Comparison of ENCODE assay signal across 19 cellular contexts in the genomic region with DNA sequence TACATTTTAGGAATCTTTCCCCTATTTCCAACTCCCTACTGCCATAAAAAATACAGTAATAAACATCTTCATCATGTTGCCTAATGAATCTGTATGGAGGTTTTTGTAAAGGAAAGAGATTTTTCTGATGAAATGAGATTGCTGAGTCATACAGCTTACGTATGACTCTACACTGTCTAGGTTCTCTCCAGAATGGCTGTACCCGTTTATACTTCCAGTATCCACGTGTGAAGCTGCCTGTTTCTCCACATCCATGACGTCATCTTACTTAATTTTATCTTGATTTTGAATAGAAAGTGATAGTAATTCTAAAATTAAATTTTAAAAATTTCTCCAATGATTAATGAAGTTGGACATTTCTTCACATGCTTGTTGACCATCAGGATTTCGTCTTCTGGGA.
A peak's percentile ranks its signal among the peaks of the same experiment; 100 is the strongest.
DNase-seq lines count a peak whose midpoint lies in the region; TF ChIP-seq lines count a peak whose summit lies in the region.
"Had no signal": no experiment of that assay in that cellular context is flagged by ENCODE, and none has a peak within 500 bp of the region (broad histone marks: within the 10 kb centered on the region; RNA-seq: fewer than 3 reads in every experiment).

No MANE protein-coding gene starts in this region.

- TF ChIP-seq CTCF in HEK293 (tag by site-specific recombination; IDR thresholded peaks at IDR 0.05) (no peak), fibroblast of pulmonary artery (IDR thresholded peaks at IDR 0.05; ENCODE audit: low read length, missing control alignments) (no peak), mesothelial cell of epicardium (IDR thresholded peaks at IDR 0.05; ENCODE audit: unreplicated experiment) (no peak)

- peaks cover 31% of the 10 kb centered on the region for H3K36me3 Mint-ChIP-seq in mesothelial cell of epicardium

- H3K4me3 Mint-ChIP-seq in mesothelial cell of epicardium, result no peak overlapping the region
- H3K4me3 Mint-ChIP-seq: HFFc6 had no signal

- POLR2A ChIA-PET in HEK293 (lab: Yijun Ruan, JAX), result no interaction called here

- H3K36me3 ChIP-seq in HEK293 (ENCODE audit: control insufficient read depth in 2 of 2, insufficient read depth in 1 of 2, low read length in 2 of 2), result peaks cover 0 to 3% of the 10 kb centered on the region in 2 experiments; a peak in 1 of 3 replicates
- H3K36me3 ChIP-seq in adipocyte (ENCODE audit: control insufficient read depth, insufficient read depth, low read length, severe bottlenecking), result peaks cover 10% of the 10 kb centered on the region
- H3K36me3 ChIP-seq: pancreas had no signal

- no peaks in the 10 kb centered on the region for H3K4me1 Mint-ChIP-seq in mesothelial cell of epicardium

- CTCF ChIA-PET in HEK293 (lab: Yijun Ruan, JAX), result interaction anchor here (0.6 to 1.1 kb wide), 3 partner anchors 26 to 417 kb away, joined by 3 to 4 read pairs (median 4); no protein-coding TSS in a partner anchor

- no peak overlapping the region for H3K27ac Mint-ChIP-seq in mesothelial cell of epicardium
- H3K27ac Mint-ChIP-seq: activated T-helper 2 cell treated with anti-CD3 and anti-CD28 coated beads, Interferon-gamma antibody, Interleukin-2, Interleukin-4, amounts not matched to agents 10 μg/mL and 5 μg/mL and 100 μg/mL, durations not matched to agents 14 hours and 24 hours and 36 hours; HFFc6 had no signal

- DNase-seq in A172 (ENCODE audit: low spot score) (peak; percentile 68), adipocyte (ENCODE audit: low read depth) (peak; percentile 20), fibroblast of pulmonary artery (ENCODE audit: low read depth) (peak; percentile 76), NCI-H187 (lab: John Stamatoyannopoulos, UW) (no peak), mesothelial cell of epicardium (ENCODE audit: low spot score in 2 of 2, unreplicated experiment in 2 of 2) (no peak), NCI-H526 (lab: John Stamatoyannopoulos, UW) (no peak), superior temporal gyrus (ENCODE audit: extremely low spot score) (no peak)
- DNase-seq: amniotic stem cell; GF-D8; HFFc6; hypothalamus; left colon; NCI-H1105; pancreas; stimulated activated naive CD4-positive, alpha-beta T cell had no signal

- H3K27me3 ChIP-seq in adipocyte (replicated peaks; ENCODE audit: control insufficient read depth, insufficient read depth, low read length), result no peaks in the 10 kb centered on the region
- H3K27me3 ChIP-seq: pancreas had no signal

- H3K9ac ChIP-seq in adipocyte (ENCODE audit: low read length), result no peak overlapping the region

- H3K27me3 Mint-ChIP-seq in mesothelial cell of epicardium (ENCODE audit: low read depth), result no peaks in the 10 kb centered on the region

- H3K9me3 Mint-ChIP-seq in mesothelial cell of epicardium, result peaks cover 16% of the 10 kb centered on the region
- H3K9me3 Mint-ChIP-seq: activated T-helper 2 cell treated with anti-CD3 and anti-CD28 coated beads, Interferon-gamma antibody, Interleukin-2, Interleukin-4, amounts not matched to agents 10 μg/mL and 5 μg/mL and 100 μg/mL, durations not matched to agents 14 hours and 24 hours and 36 hours; HFFc6 had no signal

- no peak overlapping the region for H3K4me3 ChIP-seq in HEK293 (ENCODE audit: low read depth, low read length)
- no peak overlapping the region for H3K4me3 ChIP-seq in adipocyte (ENCODE audit: low read length)
- H3K4me3 ChIP-seq in fibroblast of pulmonary artery (replicated peaks; ENCODE audit: low read depth, low read length), result no peak overlapping the region
- H3K4me3 ChIP-seq: coronary artery, pancreas, skin epidermis had no signal

- H3K4me1 ChIP-seq in HEK293 (ENCODE audit: control insufficient read depth, insufficient read depth, low read length), result no peaks in the 10 kb centered on the region
- H3K4me1 ChIP-seq in adipocyte (ENCODE audit: control insufficient read depth, insufficient read depth, low read length), result peaks cover 6% of the 10 kb centered on the region

- H3K9me3 ChIP-seq in HEK293 (ENCODE audit: control insufficient read depth, insufficient read depth, low read depth, low read length) (no peaks in the 10 kb centered on the region), adipocyte (ENCODE audit: control insufficient read depth, low read length) (peaks cover 2% of the 10 kb centered on the region)
- H3K9me3 ChIP-seq: pancreas had no signal

- H3K27ac ChIP-seq in HEK293 (ENCODE audit: extremely low read depth, low read depth, low read length), result no peak overlapping the region
- H3K27ac ChIP-seq: coronary artery, pancreas, skin epidermis had no signal

TF ChIP-seq in HEK293, 187 proteins besides CTCF, POLR2A, EP300 and RAD21:
- TF ChIP-seq, protein P1, sequence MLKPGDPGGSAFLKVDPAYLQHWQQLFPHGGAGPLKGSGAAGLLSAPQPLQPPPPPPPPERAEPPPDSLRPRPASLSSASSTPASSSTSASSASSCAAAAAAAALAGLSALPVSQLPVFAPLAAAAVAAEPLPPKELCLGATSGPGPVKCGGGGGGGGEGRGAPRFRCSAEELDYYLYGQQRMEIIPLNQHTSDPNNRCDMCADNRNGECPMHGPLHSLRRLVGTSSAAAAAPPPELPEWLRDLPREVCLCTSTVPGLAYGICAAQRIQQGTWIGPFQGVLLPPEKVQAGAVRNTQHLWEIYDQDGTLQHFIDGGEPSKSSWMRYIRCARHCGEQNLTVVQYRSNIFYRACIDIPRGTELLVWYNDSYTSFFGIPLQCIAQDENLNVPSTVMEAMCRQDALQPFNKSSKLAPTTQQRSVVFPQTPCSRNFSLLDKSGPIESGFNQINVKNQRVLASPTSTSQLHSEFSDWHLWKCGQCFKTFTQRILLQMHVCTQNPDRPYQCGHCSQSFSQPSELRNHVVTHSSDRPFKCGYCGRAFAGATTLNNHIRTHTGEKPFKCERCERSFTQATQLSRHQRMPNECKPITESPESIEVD (tag by site-specific recombination; IDR thresholded peaks at IDR 0.05), result 0 out of 2 replicates have a peak, but pooled peaks have one; percentile 7
- no peak for TF ChIP-seq ZNF548 (tag by site-specific recombination; IDR thresholded peaks at IDR 0.05)
- no peak for TF ChIP-seq SP3 (tag by site-specific recombination; IDR thresholded peaks at IDR 0.05)
- TF ChIP-seq ZNF660 (tag by site-specific recombination; IDR thresholded peaks at IDR 0.05), result peak; percentile 34; the same call in 1 of the 2 replicates
- TF ChIP-seq ZNF184 (tag by site-specific recombination; IDR thresholded peaks at IDR 0.05), result peak; percentile 16; the same call in 1 of the 2 replicates
- TF ChIP-seq, protein P2, sequence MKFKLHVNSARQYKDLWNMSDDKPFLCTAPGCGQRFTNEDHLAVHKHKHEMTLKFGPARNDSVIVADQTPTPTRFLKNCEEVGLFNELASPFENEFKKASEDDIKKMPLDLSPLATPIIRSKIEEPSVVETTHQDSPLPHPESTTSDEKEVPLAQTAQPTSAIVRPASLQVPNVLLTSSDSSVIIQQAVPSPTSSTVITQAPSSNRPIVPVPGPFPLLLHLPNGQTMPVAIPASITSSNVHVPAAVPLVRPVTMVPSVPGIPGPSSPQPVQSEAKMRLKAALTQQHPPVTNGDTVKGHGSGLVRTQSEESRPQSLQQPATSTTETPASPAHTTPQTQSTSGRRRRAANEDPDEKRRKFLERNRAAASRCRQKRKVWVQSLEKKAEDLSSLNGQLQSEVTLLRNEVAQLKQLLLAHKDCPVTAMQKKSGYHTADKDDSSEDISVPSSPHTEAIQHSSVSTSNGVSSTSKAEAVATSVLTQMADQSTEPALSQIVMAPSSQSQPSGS (tag by site-specific recombination; IDR thresholded peaks at IDR 0.05; ENCODE audit: low read depth), result peak; percentile 55

Comparison
In these comparisons a context has a peak if more than half of its experiments do, and no peak if none do; other contexts are left out.
1. DNase-seq: peak in A172 (single experiment), adipocyte (single experiment) and fibroblast of pulmonary artery (single experiment); none in NCI-H187 (0 of 2), mesothelial cell of epicardium (0 of 2), NCI-H526 (0 of 2) and superior temporal gyrus (single experiment).